ENCODE assay signal across 10 cellular contexts in the genomic region with DNA sequence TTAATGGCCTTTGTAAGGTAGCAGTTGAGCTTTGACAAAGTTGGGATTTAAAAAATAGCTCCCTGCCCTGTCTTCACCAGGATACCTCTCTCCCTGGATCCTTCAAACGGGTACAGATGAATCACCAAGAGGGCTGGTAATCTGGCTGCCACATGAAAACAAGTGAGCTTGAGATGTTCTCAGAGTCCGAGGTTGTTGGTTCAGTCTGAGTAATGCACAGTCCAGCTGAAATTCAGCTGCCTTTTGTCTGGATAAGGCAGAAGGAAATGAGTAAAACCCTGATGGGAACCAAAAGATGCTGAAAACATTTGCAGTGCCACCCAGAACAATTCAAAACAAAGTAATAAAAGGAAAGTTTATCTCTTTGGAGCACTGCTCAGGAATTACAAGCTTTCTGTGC.
DNase-seq lines count a peak whose midpoint lies in the region; ATAC-seq and TF ChIP-seq lines count a peak whose summit lies in the region.
"Had no signal": no experiment of that assay in that cellular context is flagged by ENCODE, and none has a peak within 500 bp of the region (broad histone marks: within the 10 kb centered on the region; RNA-seq: fewer than 3 reads in every experiment).

No MANE protein-coding gene starts in this region.

- H3K27ac ChIP-seq in SJSA1 (peak overlapping the region; percentile 98), rectal smooth muscle tissue (ENCODE audit: low read depth, low read length) (peak overlapping the region; percentile 7)

- H3K4me3 Mint-ChIP-seq in immature natural killer cell: no peak overlapping the region

- H3K4me3 ChIP-seq in SJSA1 (peak overlapping the region; percentile 22), fibroblast of the aortic adventitia (ENCODE audit: low read depth, low read length) (peak overlapping the region; percentile 26), rectal smooth muscle tissue (ENCODE audit: low read length) (no peak overlapping the region)

- H3K27me3 ChIP-seq in SJSA1 (replicated peaks) (no peaks in the 10 kb centered on the region), rectal smooth muscle tissue (ENCODE audit: control insufficient read depth, insufficient read depth, low read length) (no peaks in the 10 kb centered on the region)

- H3K36me3 ChIP-seq in SJSA1: no peaks in the 10 kb centered on the region
- H3K36me3 ChIP-seq in rectal smooth muscle tissue (ENCODE audit: control insufficient read depth, insufficient read depth, low read length): no peaks in the 10 kb centered on the region

- no peaks in the 10 kb centered on the region for H3K9me3 Mint-ChIP-seq in immature natural killer cell

- ATAC-seq in GM21447 (IDR thresholded peaks at IDR 0.05; ENCODE audit: unreplicated experiment): no peak

- H3K27ac Mint-ChIP-seq in immature natural killer cell: no peak overlapping the region

- H3K4me1 ChIP-seq in SJSA1 (replicated peaks) (peaks cover 47% of the 10 kb centered on the region), rectal smooth muscle tissue (ENCODE audit: control insufficient read depth, insufficient read depth, low read length) (peaks cover 11% of the 10 kb centered on the region)

- no peak overlapping the region for H3K9ac ChIP-seq in rectal smooth muscle tissue (ENCODE audit: low read length)

- H3K9me3 ChIP-seq in SJSA1 (replicated peaks): no peaks in the 10 kb centered on the region

- no peaks in the 10 kb centered on the region for H3K27me3 Mint-ChIP-seq in immature natural killer cell (ENCODE audit: low read depth in 3 of 3)

- no peak for TF ChIP-seq CTCF in fibroblast of the aortic adventitia (IDR thresholded peaks at IDR 0.05; ENCODE audit: insufficient read depth, low read length)

- DNase-seq in Daoy (ENCODE audit: low read depth) (peak; percentile 95), SJSA1 (ENCODE audit: low read depth in 1 of 2, low spot score in 2 of 2) (peak; percentile 91 to 96), fibroblast of the aortic adventitia (ENCODE audit: low read depth) (peak; percentile 95), GDM1 (lab: John Stamatoyannopoulos, UW) (no peak), immature natural killer cell (no peak)
- no peak for DNase-seq in stimulated activated CD4-positive, alpha-beta T cell treated with anti-CD3 and anti-CD28 coated beads, Interleukin-2, amount 100 ng/mL, for 24 hours
- DNase-seq: DMS79; stimulated activated CD4-positive, alpha-beta T cell treated with anti-CD3 and anti-CD28 coated beads, Interleukin-12 subunit alpha, Interleukin-12 subunit beta, amount 100 ng/mL, for 4 hours had no signal

- H3K4me1 Mint-ChIP-seq in immature natural killer cell: no peaks in the 10 kb centered on the region

- no peaks in the 10 kb centered on the region for H3K36me3 Mint-ChIP-seq in immature natural killer cell

Comparison
In these comparisons a context has a peak if more than half of its experiments do, and no peak if none do; other contexts are left out.
1. DNase-seq: peak in Daoy (single experiment), SJSA1 (2 of 2) and fibroblast of the aortic adventitia (single experiment); none in GDM1 (single experiment), immature natural killer cell (0 of 3) and stimulated activated CD4-positive, alpha-beta T cell treated with anti-CD3 and anti-CD28 coated beads, Interleukin-2, amount 100 ng/mL, for 24 hours (0 of 2).